In the genomic region with DNA sequence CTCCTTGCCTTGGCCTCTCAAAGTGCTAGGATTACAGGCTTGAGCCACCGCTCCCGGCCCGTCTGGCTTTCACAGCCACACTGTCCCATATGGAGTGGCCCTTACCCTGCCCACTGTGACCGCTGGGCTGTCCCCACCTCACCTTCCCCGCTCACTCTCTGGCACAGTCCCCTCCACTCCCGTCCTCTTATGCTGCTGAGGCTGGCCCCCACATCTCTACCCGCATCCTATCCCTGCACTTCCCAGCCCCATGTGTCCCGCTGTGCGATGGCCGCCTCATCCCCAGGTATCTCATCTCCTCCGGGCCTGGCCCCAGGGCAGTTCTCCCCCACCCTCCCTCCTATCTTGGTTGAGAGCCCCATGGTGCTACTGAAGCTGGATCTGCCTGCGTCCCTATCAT, we compare ENCODE assay signal across 19 cellular contexts.
"Had no signal": no experiment of that assay in that cellular context is flagged by ENCODE, and none has a peak within 500 bp of the region (broad histone marks: within the 10 kb centered on the region; RNA-seq: fewer than 3 reads in every experiment).

No MANE protein-coding gene starts in this region.

- H3K4me3 ChIP-seq: left ventricle myocardium inferior, lower lobe of right lung, right atrium auricular region, sigmoid colon, skin epidermis, uterus had no signal

- H3K36me3 ChIP-seq: left ventricle myocardium inferior, lower lobe of right lung, neutrophil, right atrium auricular region, sigmoid colon, uterus had no signal

- H3K27ac ChIP-seq: epithelial cell of prostate, foreskin keratinocyte, left ventricle myocardium inferior, lower lobe of right lung, neutrophil, right atrium auricular region, sigmoid colon, skin epidermis, uterus had no signal

- H3K4me1 ChIP-seq: foreskin keratinocyte, left ventricle myocardium inferior, lower lobe of right lung, right atrium auricular region, uterus had no signal

- ATAC-seq: foreskin keratinocyte; lower lobe of right lung; natural killer cell treated with Interleukin-12 subunit alpha and Interleukin-12 subunit beta and Interleukin-15 and Interleukin-18, amount 100 ng/mL, for 72 hours; stimulated activated naive B cell treated with anti-CD40 and anti-IgM and Interleukin-4, amounts not matched to agents 10 μg/mL and 1 μg/mL and 100 μg/mL, for 72 hours had no signal

- H3K9me3 ChIP-seq: left ventricle myocardium inferior, lower lobe of right lung, neutrophil, right atrium auricular region, sigmoid colon, uterus had no signal

- DNase-seq: effector memory CD4-positive, alpha-beta T cell; foreskin keratinocyte; immature natural killer cell; left ventricle myocardium inferior; lower lobe of right lung; midbrain; sigmoid colon; stimulated activated CD4-positive, alpha-beta T cell treated with anti-CD3 and anti-CD28 coated beads, Interleukin-2, amount 100 ng/mL, for 24 hours; stimulated activated CD4-positive, alpha-beta T cell treated with anti-CD3 and anti-CD28 coated beads, Interleukin-4, amount 100 ng/mL, for 4 hours; stimulated activated naive B cell treated with anti-CD40 and anti-IgM and Interleukin-4, amounts not matched to agents 10 μg/mL and 1 μg/mL and 100 μg/mL, for 72 hours; uterus had no signal

- FAIRE-seq: keratinocyte had no signal

- H3K4me3 Mint-ChIP-seq: immature natural killer cell; memory B cell; natural killer cell treated with Interleukin-12 subunit alpha and Interleukin-12 subunit beta and Interleukin-15 and Interleukin-18, amount 100 ng/mL, for 72 hours; stimulated activated naive B cell treated with anti-CD40 and anti-IgM and Interleukin-4, amounts not matched to agents 10 μg/mL and 1 μg/mL and 100 μg/mL, for 72 hours; type B pancreatic cell had no signal

- H3K27me3 ChIP-seq: right atrium auricular region, uterus had no signal

- H3K27ac Mint-ChIP-seq: memory B cell; natural killer cell treated with Interleukin-12 subunit alpha and Interleukin-12 subunit beta and Interleukin-15 and Interleukin-18, amount 100 ng/mL, for 72 hours; type B pancreatic cell had no signal

- H3K36me3 Mint-ChIP-seq: memory B cell; natural killer cell treated with Interleukin-12 subunit alpha and Interleukin-12 subunit beta and Interleukin-15 and Interleukin-18, amount 100 ng/mL, for 72 hours; stimulated activated naive B cell treated with anti-CD40 and anti-IgM and Interleukin-4, amounts not matched to agents 10 μg/mL and 1 μg/mL and 100 μg/mL, for 72 hours; type B pancreatic cell had no signal
